In the genomic region with DNA sequence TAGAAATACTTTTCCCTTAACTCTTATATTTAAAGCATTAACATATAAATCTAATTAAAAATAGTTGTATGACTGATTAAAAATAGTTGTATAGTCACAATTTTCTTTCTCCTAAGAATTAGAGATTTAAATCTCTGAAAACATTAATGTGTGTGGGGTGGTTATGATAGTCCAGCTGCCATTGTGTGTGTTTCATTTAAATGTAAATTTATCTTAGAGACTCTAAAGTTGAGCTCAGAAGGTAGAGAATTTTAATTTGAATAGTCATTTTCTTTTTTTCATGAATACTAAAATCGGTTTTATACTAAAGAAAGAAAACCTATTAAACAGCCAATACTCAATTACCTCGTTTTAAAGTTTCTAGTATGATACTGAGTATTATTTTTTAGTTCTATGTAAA, we compare ENCODE assay signal across 1 cellular context.
TF ChIP-seq lines count a peak whose summit lies in the region.

No MANE protein-coding gene starts in this region.

TF ChIP-seq in GM23338, 12 proteins besides CTCF, POLR2A, EP300 and RAD21:
- no peak for TF ChIP-seq REST (IDR thresholded peaks at IDR 0.05; ENCODE audit: unreplicated experiment)
- no peak for TF ChIP-seq POLR2AphosphoS5 (IDR thresholded peaks at IDR 0.05; ENCODE audit: low read depth)
- no peak for TF ChIP-seq NANOG (IDR thresholded peaks at IDR 0.05; ENCODE audit: borderline replicate concordance)
- TF ChIP-seq EZH2 (IDR thresholded peaks at IDR 0.05; ENCODE audit: low read depth, unreplicated experiment) = no peak
- no peak for TF ChIP-seq CREB1 (CRISPR knock-in tag; IDR thresholded peaks at IDR 0.05; ENCODE audit: low read depth)
- no peak for TF ChIP-seq ZNF331 (CRISPR knock-in tag; IDR thresholded peaks at IDR 0.05; ENCODE audit: low read depth)
- TF ChIP-seq ZNF462 (CRISPR knock-in tag; IDR thresholded peaks at IDR 0.05) = no peak
- TF ChIP-seq JUNB (IDR thresholded peaks at IDR 0.05; ENCODE audit: unreplicated experiment) = no peak
- no peak for TF ChIP-seq EZH2phosphoT487 (IDR thresholded peaks at IDR 0.05; ENCODE audit: unreplicated experiment)
- TF ChIP-seq ZNF114 (CRISPR knock-in tag; IDR thresholded peaks at IDR 0.05) = no peak
- no peak for TF ChIP-seq STAT1 (IDR thresholded peaks at IDR 0.05; ENCODE audit: unreplicated experiment)
- TF ChIP-seq, protein P1, sequence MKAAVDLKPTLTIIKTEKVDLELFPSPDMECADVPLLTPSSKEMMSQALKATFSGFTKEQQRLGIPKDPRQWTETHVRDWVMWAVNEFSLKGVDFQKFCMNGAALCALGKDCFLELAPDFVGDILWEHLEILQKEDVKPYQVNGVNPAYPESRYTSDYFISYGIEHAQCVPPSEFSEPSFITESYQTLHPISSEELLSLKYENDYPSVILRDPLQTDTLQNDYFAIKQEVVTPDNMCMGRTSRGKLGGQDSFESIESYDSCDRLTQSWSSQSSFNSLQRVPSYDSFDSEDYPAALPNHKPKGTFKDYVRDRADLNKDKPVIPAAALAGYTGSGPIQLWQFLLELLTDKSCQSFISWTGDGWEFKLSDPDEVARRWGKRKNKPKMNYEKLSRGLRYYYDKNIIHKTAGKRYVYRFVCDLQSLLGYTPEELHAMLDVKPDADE (IDR thresholded peaks at IDR 0.05) = no peak
